2 cellular contexts compared by ENCODE assay signal in the genomic region with DNA sequence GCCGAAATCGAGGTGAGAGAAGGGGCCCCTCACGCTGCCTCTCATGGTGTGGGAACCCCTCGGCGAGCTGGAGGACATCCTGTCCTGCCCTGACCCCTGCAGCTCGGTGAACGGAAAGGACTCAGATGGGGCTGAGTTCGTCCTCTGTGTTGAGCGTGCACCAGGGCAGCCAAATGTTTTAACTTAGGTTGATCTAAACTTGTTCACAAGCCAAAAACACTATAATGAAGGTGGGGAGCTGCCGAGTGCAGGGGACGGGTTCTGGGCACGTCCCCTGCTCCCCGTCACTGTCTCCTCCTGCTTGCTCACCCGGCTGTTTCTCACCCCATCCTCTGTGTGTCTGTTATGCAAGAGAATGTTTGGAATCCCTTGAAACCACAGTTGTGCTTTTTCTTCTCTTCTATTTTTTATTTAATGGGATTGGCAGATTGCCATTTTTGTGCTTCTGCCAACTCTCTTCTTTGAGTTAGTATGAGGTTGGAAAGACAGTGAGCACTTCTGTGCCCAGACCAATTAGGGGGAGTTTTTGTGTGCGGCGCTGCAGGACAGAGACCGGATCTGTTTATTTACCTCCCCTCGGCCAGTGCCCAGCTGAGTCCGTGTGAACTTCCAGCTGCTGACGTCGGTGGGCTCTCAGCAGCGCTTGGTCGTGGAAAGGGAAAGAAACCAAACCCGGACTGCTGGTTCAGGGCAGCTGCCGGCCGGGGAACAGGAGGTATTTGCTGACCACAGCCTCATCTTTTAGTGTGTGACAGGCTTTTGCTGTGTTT.
TF ChIP-seq lines count a peak whose summit lies in the region.

No MANE protein-coding gene starts in this region.

TF ChIP-seq in IMR-90, 13 proteins besides CTCF, POLR2A, EP300 and RAD21 (continued from another document):
- TF ChIP-seq NFE2L2 (IDR thresholded peaks at IDR 0.05; ENCODE audit: low read depth, low read length) (no peak), FOS (IDR thresholded peaks at IDR 0.05; ENCODE audit: low read depth, low read length) (no peak), CEBPB (IDR thresholded peaks at IDR 0.05; ENCODE audit: low read depth, low read length) (peak; percentile 93), RCOR1 (IDR thresholded peaks at IDR 0.05; ENCODE audit: insufficient replicate concordance, low read length) (no peak), BHLHE40 (IDR thresholded peaks at IDR 0.05; ENCODE audit: low read depth, low read length) (peak; percentile 27; the same call in 1 of the 2 replicates), SMC3 (IDR thresholded peaks at IDR 0.05; ENCODE audit: low read depth, low read length) (0 out of 2 replicates have a peak, but pooled peaks have one; percentile 4), MAZ (IDR thresholded peaks at IDR 0.05; ENCODE audit: borderline replicate concordance, low read depth, low read length) (peak; percentile 65; the same call in 1 of the 2 replicates), RFX5 (IDR thresholded peaks at IDR 0.05; ENCODE audit: low read depth, low read length) (no peak)
- TF ChIP-seq, protein P1, sequence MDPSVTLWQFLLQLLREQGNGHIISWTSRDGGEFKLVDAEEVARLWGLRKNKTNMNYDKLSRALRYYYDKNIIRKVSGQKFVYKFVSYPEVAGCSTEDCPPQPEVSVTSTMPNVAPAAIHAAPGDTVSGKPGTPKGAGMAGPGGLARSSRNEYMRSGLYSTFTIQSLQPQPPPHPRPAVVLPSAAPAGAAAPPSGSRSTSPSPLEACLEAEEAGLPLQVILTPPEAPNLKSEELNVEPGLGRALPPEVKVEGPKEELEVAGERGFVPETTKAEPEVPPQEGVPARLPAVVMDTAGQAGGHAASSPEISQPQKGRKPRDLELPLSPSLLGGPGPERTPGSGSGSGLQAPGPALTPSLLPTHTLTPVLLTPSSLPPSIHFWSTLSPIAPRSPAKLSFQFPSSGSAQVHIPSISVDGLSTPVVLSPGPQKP (IDR thresholded peaks at IDR 0.05; ENCODE audit: borderline replicate concordance, low read depth, low read length): no peak
TF ChIP-seq in IMR-90: peak in this region for 6.

TF ChIP-seq in WTC11, 78 proteins besides CTCF, POLR2A, EP300 and RAD21 (continued from another document):
- no peak for TF ChIP-seq PREB (CRISPR knock-in tag; IDR thresholded peaks at IDR 0.05; ENCODE audit: borderline replicate concordance)
- TF ChIP-seq SP1 (CRISPR knock-in tag; conservative IDR thresholded peaks at IDR 0.05): no peak
- no peak for TF ChIP-seq ZNF263 (CRISPR knock-in tag; IDR thresholded peaks at IDR 0.05; ENCODE audit: low read depth)
- no peak for TF ChIP-seq KAT7 (CRISPR knock-in tag; IDR thresholded peaks at IDR 0.05; ENCODE audit: borderline replicate concordance)
- no peak for TF ChIP-seq CBFB (CRISPR knock-in tag; IDR thresholded peaks at IDR 0.05; ENCODE audit: low read depth)
- TF ChIP-seq, protein P2, sequence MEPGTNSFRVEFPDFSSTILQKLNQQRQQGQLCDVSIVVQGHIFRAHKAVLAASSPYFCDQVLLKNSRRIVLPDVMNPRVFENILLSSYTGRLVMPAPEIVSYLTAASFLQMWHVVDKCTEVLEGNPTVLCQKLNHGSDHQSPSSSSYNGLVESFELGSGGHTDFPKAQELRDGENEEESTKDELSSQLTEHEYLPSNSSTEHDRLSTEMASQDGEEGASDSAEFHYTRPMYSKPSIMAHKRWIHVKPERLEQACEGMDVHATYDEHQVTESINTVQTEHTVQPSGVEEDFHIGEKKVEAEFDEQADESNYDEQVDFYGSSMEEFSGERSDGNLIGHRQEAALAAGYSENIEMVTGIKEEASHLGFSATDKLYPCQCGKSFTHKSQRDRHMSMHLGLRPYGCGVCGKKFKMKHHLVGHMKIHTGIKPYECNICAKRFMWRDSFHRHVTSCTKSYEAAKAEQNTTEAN (CRISPR knock-in tag; IDR thresholded peaks at IDR 0.05): no peak
- no peak for TF ChIP-seq STAT6 (CRISPR knock-in tag; conservative IDR thresholded peaks at IDR 0.05; ENCODE audit: low read depth)
- no peak for TF ChIP-seq EMX1 (CRISPR knock-in tag; IDR thresholded peaks at IDR 0.05)
- TF ChIP-seq FOXK1 (CRISPR knock-in tag; IDR thresholded peaks at IDR 0.05): no peak
- TF ChIP-seq ZNF138 (CRISPR knock-in tag; conservative IDR thresholded peaks at IDR 0.05): no peak
- TF ChIP-seq, protein P3, sequence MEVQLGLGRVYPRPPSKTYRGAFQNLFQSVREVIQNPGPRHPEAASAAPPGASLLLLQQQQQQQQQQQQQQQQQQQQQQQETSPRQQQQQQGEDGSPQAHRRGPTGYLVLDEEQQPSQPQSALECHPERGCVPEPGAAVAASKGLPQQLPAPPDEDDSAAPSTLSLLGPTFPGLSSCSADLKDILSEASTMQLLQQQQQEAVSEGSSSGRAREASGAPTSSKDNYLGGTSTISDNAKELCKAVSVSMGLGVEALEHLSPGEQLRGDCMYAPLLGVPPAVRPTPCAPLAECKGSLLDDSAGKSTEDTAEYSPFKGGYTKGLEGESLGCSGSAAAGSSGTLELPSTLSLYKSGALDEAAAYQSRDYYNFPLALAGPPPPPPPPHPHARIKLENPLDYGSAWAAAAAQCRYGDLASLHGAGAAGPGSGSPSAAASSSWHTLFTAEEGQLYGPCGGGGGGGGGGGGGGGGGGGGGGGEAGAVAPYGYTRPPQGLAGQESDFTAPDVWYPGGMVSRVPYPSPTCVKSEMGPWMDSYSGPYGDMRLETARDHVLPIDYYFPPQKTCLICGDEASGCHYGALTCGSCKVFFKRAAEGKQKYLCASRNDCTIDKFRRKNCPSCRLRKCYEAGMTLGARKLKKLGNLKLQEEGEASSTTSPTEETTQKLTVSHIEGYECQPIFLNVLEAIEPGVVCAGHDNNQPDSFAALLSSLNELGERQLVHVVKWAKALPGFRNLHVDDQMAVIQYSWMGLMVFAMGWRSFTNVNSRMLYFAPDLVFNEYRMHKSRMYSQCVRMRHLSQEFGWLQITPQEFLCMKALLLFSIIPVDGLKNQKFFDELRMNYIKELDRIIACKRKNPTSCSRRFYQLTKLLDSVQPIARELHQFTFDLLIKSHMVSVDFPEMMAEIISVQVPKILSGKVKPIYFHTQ (CRISPR knock-in tag; IDR thresholded peaks at IDR 0.05): no peak
- no peak for TF ChIP-seq ARID4B (CRISPR knock-in tag; IDR thresholded peaks at IDR 0.05; ENCODE audit: borderline replicate concordance)
- TF ChIP-seq ELF4 (CRISPR knock-in tag; IDR thresholded peaks at IDR 0.05; ENCODE audit: low read depth): no peak
